In the genomic region with DNA sequence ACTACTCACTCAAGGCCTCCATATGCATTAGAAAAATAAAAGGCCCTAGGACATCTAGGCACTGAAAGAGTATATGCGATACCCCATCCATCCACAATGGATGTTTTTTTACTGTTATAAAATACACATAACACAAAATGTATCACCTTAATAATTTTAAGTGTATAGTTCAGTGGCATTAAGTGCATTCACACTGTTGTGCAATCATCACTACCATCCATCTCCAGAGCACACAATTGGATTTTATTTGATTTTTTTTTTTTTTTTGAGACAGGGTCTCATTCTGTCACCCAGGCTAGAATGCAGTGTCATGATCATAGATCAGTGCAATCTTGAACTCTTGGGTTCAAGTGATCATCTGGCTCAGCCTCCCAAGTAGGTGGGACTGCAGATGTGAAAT, we compare ENCODE assay signal across 21 cellular contexts. TPM values are rescaled to one million over a fixed set of nuclear protein-coding genes. Genes with fewer than 3 reads are reported as not detected.
DNase-seq lines count a peak whose midpoint lies in the region; ATAC-seq and TF ChIP-seq lines count a peak whose summit lies in the region.
"Had no signal": no experiment of that assay in that cellular context is flagged by ENCODE, and none has a peak within 500 bp of the region (broad histone marks: within the 10 kb centered on the region; RNA-seq: fewer than 3 reads in every experiment).

No MANE protein-coding gene starts in this region.

- H3K9me2 ChIP-seq in OCI-LY7 (ENCODE audit: insufficient read depth, low read length): no peaks in the 10 kb centered on the region
- H3K9me2 ChIP-seq: SK-N-SH had no signal

- no peak overlapping the region for H2AFZ ChIP-seq in OCI-LY7 (ENCODE audit: low read length)

- 0 out of 2 replicates have a peak overlapping the region, but pooled peaks have one; percentile 96 for H3K4me2 ChIP-seq in OCI-LY7 (ENCODE audit: low read length)
- H3K4me2 ChIP-seq: SK-N-SH had no signal

- no peaks in the 10 kb centered on the region for H4K20me1 ChIP-seq in OCI-LY7 (ENCODE audit: insufficient read depth, low read length)

- peaks cover 66% of the 10 kb centered on the region for H3K36me3 ChIP-seq in OCI-LY7 (ENCODE audit: insufficient read depth, low read length)
- H3K36me3 ChIP-seq: ovary had no signal

- CTCF ChIA-PET in OCI-LY7 (lab: Charles Lee; ENCODE audit: unreplicated experiment): no interaction called here

- BruUV-seq in OCI-LY7 (replicated peaks; lab: Mats Ljungman, UMichigan): no TSS peak

- H3K4me1 ChIP-seq in OCI-LY7 (ENCODE audit: insufficient read depth, low read length, poor library complexity, severe bottlenecking) (peaks cover 48% of the 10 kb centered on the region), foreskin keratinocyte (no peaks in the 10 kb centered on the region)

- no peaks in the 10 kb centered on the region for H3K27me3 ChIP-seq in foreskin keratinocyte
- H3K27me3 ChIP-seq: ovary had no signal

- POLR2A ChIA-PET in OCI-LY7 (lab: Charles Lee): interaction anchor here (0.7 to 2.3 kb wide), 4 partner anchors 9 to 96 kb away, joined by 3 to 10 read pairs (median 3); a partner anchor contains a TSS

- H3K4me3 ChIP-seq in OCI-LY7 (ENCODE audit: low read depth, low read length, poor library complexity, severe bottlenecking): no peak overlapping the region
- H3K4me3 ChIP-seq: ovary, skin epidermis, thoracic aorta had no signal

- intact Hi-C loops in OCI-LY7 (cut with micrococcal nuclease; ENCODE audit: unreplicated experiment): no loop called here

- ATAC-seq in foreskin keratinocyte: no peak
- ATAC-seq: activated CD8-positive, alpha-beta T cell treated with anti-CD3 and anti-CD28 coated beads for 36 hours; activated T-helper 17 cell treated with anti-CD3 and anti-CD28 coated beads, Interleukin-2, amount 50 U/mL, for 72 hours; left colon; PC-3 had no signal

- H3K27ac ChIP-seq in OCI-LY7 (ENCODE audit: low read depth, low read length, poor library complexity, severe bottlenecking) (no peak overlapping the region), foreskin keratinocyte (no peak overlapping the region)
- H3K27ac ChIP-seq: ovary, skin epidermis, thoracic aorta had no signal

- DNase-seq in OCI-LY7 (ENCODE audit: low spot score) (no peak), foreskin keratinocyte (no peak)
- DNase-seq: activated CD4-positive, alpha-beta T cell treated with anti-CD3 and anti-CD28 coated beads for 1 hour; activated CD8-positive, alpha-beta T cell treated with anti-CD3 and anti-CD28 coated beads for 36 hours; activated naive CD4-positive, alpha-beta T cell treated with anti-CD3 and anti-CD28 coated beads, Interleukin-2, amount 50 U/mL, for 16 hours; amniotic stem cell; HCEC 1CT; hypothalamus; immature natural killer cell; left colon; mammary epithelial cell; NCI-H1105; NCI-H1930; NCI-H524 treated with DMSO at 0.1 percent for 48 hours; ovary; PC-3; SK-N-SH; T-helper 2 cell had no signal

- peaks cover 31% of the 10 kb centered on the region for H3K79me2 ChIP-seq in OCI-LY7 (ENCODE audit: insufficient read depth, low read depth, low read length)

- no peaks in the 10 kb centered on the region for H3K9me3 ChIP-seq in OCI-LY7 (ENCODE audit: low read length)
- H3K9me3 ChIP-seq: ovary, SK-N-SH, thoracic aorta had no signal

- no peak for TF ChIP-seq CTCF in OCI-LY7 (conservative IDR thresholded peaks at IDR 0.05; ENCODE audit: low read length)
- TF ChIP-seq CTCF in foreskin keratinocyte (conservative IDR thresholded peaks at IDR 0.05): no peak

RNA-seq across cellular contexts. Expression of a gene that starts 2.8 kb away (rescaled TPM):
- 35.0 and 41.6 TPM in 2 replicates for total RNA-seq in OCI-LY7 (2014; rRNA removed; shearing (Covaris generic))
- total RNA-seq in OCI-LY7 (2022) (107 and 133 TPM in 2 replicates), foreskin keratinocyte (24.8 and 27.4 TPM in 2 replicates)
- polyA plus RNA-seq in foreskin keratinocyte: 13.9 and 15.8 TPM in 2 replicates

RNA-seq across cellular contexts. Expression of a gene that starts 5.9 kb away (rescaled TPM):
- 1,287 and 1,346 TPM in 2 replicates for total RNA-seq in OCI-LY7 (2014; rRNA removed; shearing (Covaris generic))
- 1,244 and 1,350 TPM in 2 replicates for total RNA-seq in OCI-LY7 (2022)
- 1,201 and 1,290 TPM in 2 replicates for total RNA-seq in foreskin keratinocyte
- polyA plus RNA-seq in foreskin keratinocyte: 1,224 and 1,454 TPM in 2 replicates

RNA-seq across cellular contexts. Expression of a gene that starts 23.5 kb away (rescaled TPM):
- 13.6 and 18.6 TPM in 2 replicates for total RNA-seq in OCI-LY7 (2014; rRNA removed; shearing (Covaris generic))
- 36.7 and 44.0 TPM in 2 replicates for total RNA-seq in OCI-LY7 (2022)
- 24.5 and 26.3 TPM in 2 replicates for total RNA-seq in foreskin keratinocyte
- 41.6 and 45.7 TPM in 2 replicates for polyA plus RNA-seq in foreskin keratinocyte

RNA-seq across cellular contexts. Expression of a gene that starts 27.8 kb away (rescaled TPM):
- 65.2 and 66.9 TPM in 2 replicates for total RNA-seq in OCI-LY7 (2014; rRNA removed; shearing (Covaris generic))
- total RNA-seq in OCI-LY7 (2022) (106 and 109 TPM in 2 replicates), foreskin keratinocyte (119 and 121 TPM in 2 replicates)
- 132 and 137 TPM in 2 replicates for polyA plus RNA-seq in foreskin keratinocyte

RNA-seq across cellular contexts. Expression of a gene that starts 28.2 kb away (rescaled TPM):
- 66.7 and 70.7 TPM in 2 replicates for total RNA-seq in OCI-LY7 (2014; rRNA removed; shearing (Covaris generic))
- total RNA-seq in OCI-LY7 (2022) (108 and 117 TPM in 2 replicates), foreskin keratinocyte (50.0 and 62.6 TPM in 2 replicates)
- 57.4 and 72.2 TPM in 2 replicates for polyA plus RNA-seq in foreskin keratinocyte
